1 cellular context compared by ENCODE assay signal in the genomic region with DNA sequence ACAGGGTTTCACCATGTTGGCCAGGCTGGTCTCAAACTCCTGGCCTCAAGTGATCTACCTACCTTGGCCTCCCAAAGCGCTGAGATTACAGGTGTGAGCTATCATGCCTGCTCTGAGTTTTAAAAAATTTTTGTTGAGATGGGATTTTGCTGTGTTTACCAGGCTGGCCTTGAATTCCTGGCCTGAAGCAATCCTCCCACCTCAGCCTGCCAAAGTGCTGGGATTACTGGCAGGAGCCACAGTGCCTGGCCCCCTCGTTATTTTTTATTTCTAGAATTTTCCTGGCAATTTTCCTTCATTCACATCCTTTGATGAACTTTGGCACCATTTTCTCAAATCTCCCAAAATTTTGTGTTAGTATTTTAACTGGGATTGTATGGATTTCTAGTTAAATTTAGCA.
TF ChIP-seq lines count a peak whose summit lies in the region.

No MANE protein-coding gene starts in this region.

TF ChIP-seq in K562, 482 proteins besides CTCF, POLR2A, EP300 and RAD21:
- TF ChIP-seq ZNF764 (CRISPR knock-in tag; IDR thresholded peaks at IDR 0.05; ENCODE audit: low read depth): no peak
- TF ChIP-seq, protein P1, sequence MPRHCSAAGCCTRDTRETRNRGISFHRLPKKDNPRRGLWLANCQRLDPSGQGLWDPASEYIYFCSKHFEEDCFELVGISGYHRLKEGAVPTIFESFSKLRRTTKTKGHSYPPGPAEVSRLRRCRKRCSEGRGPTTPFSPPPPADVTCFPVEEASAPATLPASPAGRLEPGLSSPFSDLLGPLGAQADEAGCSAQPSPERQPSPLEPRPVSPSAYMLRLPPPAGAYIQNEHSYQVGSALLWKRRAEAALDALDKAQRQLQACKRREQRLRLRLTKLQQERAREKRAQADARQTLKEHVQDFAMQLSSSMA (CRISPR knock-in tag; IDR thresholded peaks at IDR 0.05): no peak
- no peak for TF ChIP-seq ELF2 (CRISPR knock-in tag; IDR thresholded peaks at IDR 0.05)
- TF ChIP-seq NFIC (IDR thresholded peaks at IDR 0.05): peak; percentile 82
